Comparison of ENCODE assay signal across 19 cellular contexts in the genomic region with DNA sequence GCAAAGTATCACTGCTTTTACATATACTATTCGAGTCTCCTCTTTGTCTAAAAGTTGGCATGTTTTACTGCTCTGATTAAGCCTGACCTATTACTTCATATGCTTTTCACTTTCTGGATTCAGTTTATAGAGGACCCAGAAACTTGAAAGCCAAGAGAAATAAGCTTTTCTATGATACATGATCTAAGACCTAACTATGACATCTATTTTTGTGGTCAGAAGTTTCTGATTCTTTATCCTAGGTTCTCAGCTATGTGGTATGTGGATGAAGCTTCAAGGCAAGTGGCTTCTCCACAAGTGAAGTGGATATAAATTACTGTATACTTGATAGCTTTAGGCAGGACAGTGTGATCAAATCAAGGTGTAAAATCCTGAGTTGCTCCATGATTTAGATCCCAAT. TPM values are rescaled to one million over a fixed set of nuclear protein-coding genes. Genes with fewer than 3 reads are reported as not detected.
DNase-seq lines count a peak whose midpoint lies in the region; ATAC-seq and TF ChIP-seq lines count a peak whose summit lies in the region.
"Had no signal": no experiment of that assay in that cellular context is flagged by ENCODE, and none has a peak within 500 bp of the region (broad histone marks: within the 10 kb centered on the region; RNA-seq: fewer than 3 reads in every experiment).

No MANE protein-coding gene starts in this region.

- H2AK5ac ChIP-seq in IMR-90 (ENCODE audit: low read depth, low read length): 0 out of 2 replicates have a peak overlapping the region, but pooled peaks have one; percentile 65

- DNase-seq in IMR-90: peak; percentile 90
- peak; percentile 90 for DNase-seq in astrocyte of the spinal cord (ENCODE audit: low read depth, low spot score)
- peak; percentile 38 for DNase-seq in kidney glomerular epithelial cell (lab: John Stamatoyannopoulos, UW)
- DNase-seq in transverse colon: no peak
- DNase-seq in NCI-H1417 treated with DMSO at 0.1 percent for 48 hours (lab: John Stamatoyannopoulos, UW): no peak
- DNase-seq: activated CD4-positive, CD25-positive, alpha-beta regulatory T cell treated with anti-CD3 and anti-CD28 coated beads, Interleukin-2, amount 50 U/mL, for 72 hours; activated naive CD4-positive, alpha-beta T cell treated with anti-CD3 and anti-CD28 coated beads, Interleukin-2, amount 10 ng/mL, durations not matched to agents 7 days and 5 days; CD4-positive, alpha-beta T cell; DMS79; effector memory CD8-positive, alpha-beta T cell; foreskin keratinocyte; KBM-7; left lung; NCI-H1092; upper lobe of left lung had no signal

- TF ChIP-seq POLR2A in IMR-90 (IDR thresholded peaks at IDR 0.05; ENCODE audit: low read depth, low read length) (no peak), transverse colon (IDR thresholded peaks at IDR 0.05) (no peak)

- H2BK15ac ChIP-seq in IMR-90 (ENCODE audit: low read depth, low read length): peak overlapping the region; percentile 8; the same call in 1 of the 3 replicates

- no peak for TF ChIP-seq CTCF in IMR-90 (conservative IDR thresholded peaks at IDR 0.05; ENCODE audit: low read depth, low read length)
- TF ChIP-seq CTCF in astrocyte of the spinal cord (IDR thresholded peaks at IDR 0.05; ENCODE audit: low read depth, low read length): no peak
- no peak for TF ChIP-seq CTCF in transverse colon (IDR thresholded peaks at IDR 0.05)

- H2BK20ac ChIP-seq in IMR-90 (ENCODE audit: low read depth, low read length): peak overlapping the region; percentile 94

- H3K27ac ChIP-seq in IMR-90 (ENCODE audit: insufficient read depth, low read length): peak overlapping the region; percentile 43; the same call in 1 of the 2 replicates
- H3K27ac ChIP-seq in transverse colon: peak overlapping the region in 3 of 4 donors; percentile 39 to 90 (median 45)
- H3K27ac ChIP-seq: foreskin keratinocyte, left lung, parathyroid adenoma, upper lobe of left lung had no signal

- H3K4me3 ChIP-seq in IMR-90 (ENCODE audit: insufficient read depth, low read depth, low read length) (no peak overlapping the region), astrocyte of the spinal cord (ENCODE audit: low read depth, low read length) (no peak overlapping the region), transverse colon (no peak overlapping the region)
- H3K4me3 ChIP-seq: left lung, upper lobe of left lung had no signal

- no CpG with 5 or more reads among the region's 1 CpG for WGBS in IMR-90 (ENCODE audit: extremely low coverage in 2 of 2, insufficient read length in 1 of 2), 2 experiments
- WGBS in transverse colon (ENCODE audit: low coverage in 1 of 2), 2 donors: 27 to 30% methylated on average over 1 of the region's 1 CpG

- dilution Hi-C loops in IMR-90 (cut with HindIII; ENCODE audit: low sequenced_read_pairs, unreplicated experiment): no loop called here

- no peaks in the 10 kb centered on the region for H3K9me3 ChIP-seq in IMR-90 (ENCODE audit: control insufficient read depth, insufficient read depth, low read length)
- no peaks in the 10 kb centered on the region for H3K9me3 ChIP-seq in transverse colon
- H3K9me3 ChIP-seq: left lung, upper lobe of left lung had no signal

- H2BK120ac ChIP-seq in IMR-90 (ENCODE audit: low read depth, low read length): peak overlapping the region; percentile 78

- H4K20me1 ChIP-seq in IMR-90 (ENCODE audit: insufficient read depth, low read length): no peaks in the 10 kb centered on the region

- H3K27me3 ChIP-seq in IMR-90 (ENCODE audit: control insufficient read depth, insufficient read depth, low read length) (no peaks in the 10 kb centered on the region), transverse colon (peaks cover 11% of the 10 kb centered on the region)

- H4K91ac ChIP-seq in IMR-90 (ENCODE audit: insufficient read depth, low read depth, low read length): peak overlapping the region; percentile 53; the same call in 1 of the 2 replicates

- H3K36me3 ChIP-seq in IMR-90 (ENCODE audit: control insufficient read depth, insufficient read depth, low read length) (no peaks in the 10 kb centered on the region), transverse colon (no peaks in the 10 kb centered on the region)
- H3K36me3 ChIP-seq: left lung, upper lobe of left lung had no signal

- peak overlapping the region; percentile 86 for H2BK5ac ChIP-seq in IMR-90 (ENCODE audit: low read depth, low read length, poor library complexity, severe bottlenecking)

- H3K4me1 ChIP-seq in IMR-90 (ENCODE audit: control insufficient read depth, insufficient read depth, low read length) (peaks cover 5% of the 10 kb centered on the region; the same call in 1 of the 2 replicates), transverse colon (peaks cover 3 to 30% (median 19%) of the 10 kb centered on the region in 4 donors)
- H3K4me1 ChIP-seq: parathyroid adenoma had no signal

- peak overlapping the region; percentile 78; the same call in 1 of the 2 replicates for H3K14ac ChIP-seq in IMR-90 (replicated peaks; ENCODE audit: low read depth, low read length)

- H2AK9ac ChIP-seq in IMR-90 (replicated peaks; ENCODE audit: low read depth, low read length, poor library complexity): no peak overlapping the region

- in situ Hi-C loops in IMR-90 (cut with MboI; ENCODE audit: low sequenced_read_pairs): loop anchor here (5.0 kb wide), 2 partner anchors 451 to 656 kb away; partner anchors contain the start of gene HAPLN1
- in situ Hi-C loops in astrocyte of the spinal cord (cut with HindIII; ENCODE audit: low sequenced_read_pairs): no loop called here
- in situ Hi-C loops in transverse colon (cut with MboI; ENCODE audit: low pct_ligation_motif_present in 1 of 4, low pct_unique_long_range_greater_than_20kb in 1 of 4, low sequenced_read_pairs in 3 of 4): no loop called here

- no peak overlapping the region for H2AFZ ChIP-seq in IMR-90 (replicated peaks; ENCODE audit: low read length, poor library complexity)
- H2AFZ ChIP-seq: parathyroid adenoma had no signal

- intact Hi-C loops in IMR-90 (cut with micrococcal nuclease) (loop anchor here (2.0 kb wide), 1 partner anchor 78 kb away; no protein-coding TSS in a partner anchor), transverse colon (cut with DNase I; ENCODE audit: low total_unique reads) (no loop called here)

- H3K4me2 ChIP-seq in IMR-90 (ENCODE audit: low read depth, low read length): peak overlapping the region; percentile 84; the same call in 1 of the 2 replicates

- H3K23ac ChIP-seq in IMR-90 (ENCODE audit: low read depth, low read length): peak overlapping the region; percentile 92

- H3K56ac ChIP-seq in IMR-90 (ENCODE audit: extremely low read depth, insufficient read depth, low read length): peak overlapping the region; percentile 80

- H3K9me1 ChIP-seq in IMR-90 (ENCODE audit: insufficient read depth, low read length): 0 out of 2 replicates have a peak, but pooled peaks cover 3% of the 10 kb centered on the region

- peak overlapping the region; percentile 59; the same call in 1 of the 2 replicates for H3K4ac ChIP-seq in IMR-90 (ENCODE audit: low read depth, low read length)

- H4K5ac ChIP-seq in IMR-90 (ENCODE audit: low read depth, low read length): peak overlapping the region; percentile 45; the same call in 1 of the 2 replicates

- peak overlapping the region; percentile 91; the same call in 1 of the 2 replicates for H3K18ac ChIP-seq in IMR-90 (ENCODE audit: low read depth, low read length)

- no peak for TF ChIP-seq EP300 in transverse colon (IDR thresholded peaks at IDR 0.05; ENCODE audit: low read depth)

- peak overlapping the region; percentile 42; the same call in 1 of the 2 replicates for H3K9ac ChIP-seq in IMR-90 (ENCODE audit: low read depth, low read length)
- H3K9ac ChIP-seq: parathyroid adenoma had no signal

- POLR2A ChIA-PET in IMR-90 (lab: Charles Lee; ENCODE audit: unreplicated experiment): no interaction called here

- no TSS peak for BruUV-seq in IMR-90 (replicated peaks; lab: Mats Ljungman, UMichigan)

- H3K79me1 ChIP-seq in IMR-90 (ENCODE audit: low read depth in 1 of 2, low read length in 2 of 2): peaks cover 7 to 34% of the 10 kb centered on the region in 2 experiments

- TF ChIP-seq RAD21 in IMR-90 (IDR thresholded peaks at IDR 0.05; ENCODE audit: low read length): no peak

- H4K8ac ChIP-seq in IMR-90 (ENCODE audit: low read depth in 2 of 2, low read length in 2 of 2): peak overlapping the region in 1 of 2 experiments; percentile 79; a peak in 3 of 4 replicates

- CTCF ChIA-PET in IMR-90 (lab: Yijun Ruan, JAX): interaction anchor here (0.7 to 1.1 kb wide), 2 partner anchors 344 to 387 kb away, joined by 3 read pairs; no protein-coding TSS in a partner anchor

- peak; percentile 58 for ATAC-seq in IMR-90 (ENCODE audit: low read depth)
- ATAC-seq in GM21786 (IDR thresholded peaks at IDR 0.05; ENCODE audit: unreplicated experiment): no peak
- ATAC-seq in GM19452 (IDR thresholded peaks at IDR 0.05; ENCODE audit: unreplicated experiment): no peak
- ATAC-seq: effector memory CD8-positive, alpha-beta T cell; foreskin keratinocyte; left lung; Right ventricle myocardium inferior had no signal

TF ChIP-seq in IMR-90, 13 proteins besides CTCF, POLR2A, EP300 and RAD21:
- TF ChIP-seq SMC3 (IDR thresholded peaks at IDR 0.05; ENCODE audit: low read depth, low read length) (no peak), MAZ (IDR thresholded peaks at IDR 0.05; ENCODE audit: borderline replicate concordance, low read depth, low read length) (no peak), ELK1 (IDR thresholded peaks at IDR 0.05; ENCODE audit: borderline replicate concordance, low read depth, low read length) (no peak), MXI1 (IDR thresholded peaks at IDR 0.05; ENCODE audit: borderline replicate concordance, low read depth, low read length) (no peak), CEBPB (IDR thresholded peaks at IDR 0.05; ENCODE audit: low read depth, low read length) (peak; percentile 68), NFE2L2 (IDR thresholded peaks at IDR 0.05; ENCODE audit: low read depth, low read length) (no peak), RFX5 (IDR thresholded peaks at IDR 0.05; ENCODE audit: low read depth, low read length) (no peak)

RNA-seq across cellular contexts. Expression of gene EDIL3, which starts 6.3 kb away (rescaled TPM):
- total RNA-seq in IMR-90 (2012; rRNA removed) (82.8 and 101 TPM in 2 replicates), transverse colon (10 to 100 TPM in 3 of 4 donors, 1 to 10 TPM in 1; 5.6 to 38.9 (median 25.6) TPM)
- polyA plus RNA-seq in IMR-90 (2012; rRNA removed): 43.7 and 55.5 TPM in 2 replicates
- 10.6 and 11.1 TPM in 2 replicates for polyA plus RNA-seq in IMR-90 (2012; cell fraction: cytosol; rRNA removed)
- 3.3 and 17.7 TPM in 2 replicates for polyA plus RNA-seq in IMR-90 (2012; cell fraction: nucleus; rRNA removed; ENCODE audit: low replicate concordance)
- total RNA-seq: CD4-positive, alpha-beta T cell had no signal

Comparison
In these comparisons a context has a peak if more than half of its experiments do, and no peak if none do; other contexts are left out.
1. DNase-seq: peak in IMR-90 (single experiment), astrocyte of the spinal cord (single experiment) and kidney glomerular epithelial cell (single experiment); none in transverse colon (single experiment) and NCI-H1417 treated with DMSO at 0.1 percent for 48 hours (single experiment).